1 cellular context compared by ENCODE assay signal in genomic region chr22:37045958-37046357, GRCh38.
A peak's percentile ranks its signal among the peaks of the same experiment; 100 is the strongest.
TF ChIP-seq lines count a peak whose summit lies in the region.

No MANE protein-coding gene starts in this region.

TF ChIP-seq in K562, 482 proteins besides CTCF, POLR2A, EP300 and RAD21:
- TF ChIP-seq, protein P1, sequence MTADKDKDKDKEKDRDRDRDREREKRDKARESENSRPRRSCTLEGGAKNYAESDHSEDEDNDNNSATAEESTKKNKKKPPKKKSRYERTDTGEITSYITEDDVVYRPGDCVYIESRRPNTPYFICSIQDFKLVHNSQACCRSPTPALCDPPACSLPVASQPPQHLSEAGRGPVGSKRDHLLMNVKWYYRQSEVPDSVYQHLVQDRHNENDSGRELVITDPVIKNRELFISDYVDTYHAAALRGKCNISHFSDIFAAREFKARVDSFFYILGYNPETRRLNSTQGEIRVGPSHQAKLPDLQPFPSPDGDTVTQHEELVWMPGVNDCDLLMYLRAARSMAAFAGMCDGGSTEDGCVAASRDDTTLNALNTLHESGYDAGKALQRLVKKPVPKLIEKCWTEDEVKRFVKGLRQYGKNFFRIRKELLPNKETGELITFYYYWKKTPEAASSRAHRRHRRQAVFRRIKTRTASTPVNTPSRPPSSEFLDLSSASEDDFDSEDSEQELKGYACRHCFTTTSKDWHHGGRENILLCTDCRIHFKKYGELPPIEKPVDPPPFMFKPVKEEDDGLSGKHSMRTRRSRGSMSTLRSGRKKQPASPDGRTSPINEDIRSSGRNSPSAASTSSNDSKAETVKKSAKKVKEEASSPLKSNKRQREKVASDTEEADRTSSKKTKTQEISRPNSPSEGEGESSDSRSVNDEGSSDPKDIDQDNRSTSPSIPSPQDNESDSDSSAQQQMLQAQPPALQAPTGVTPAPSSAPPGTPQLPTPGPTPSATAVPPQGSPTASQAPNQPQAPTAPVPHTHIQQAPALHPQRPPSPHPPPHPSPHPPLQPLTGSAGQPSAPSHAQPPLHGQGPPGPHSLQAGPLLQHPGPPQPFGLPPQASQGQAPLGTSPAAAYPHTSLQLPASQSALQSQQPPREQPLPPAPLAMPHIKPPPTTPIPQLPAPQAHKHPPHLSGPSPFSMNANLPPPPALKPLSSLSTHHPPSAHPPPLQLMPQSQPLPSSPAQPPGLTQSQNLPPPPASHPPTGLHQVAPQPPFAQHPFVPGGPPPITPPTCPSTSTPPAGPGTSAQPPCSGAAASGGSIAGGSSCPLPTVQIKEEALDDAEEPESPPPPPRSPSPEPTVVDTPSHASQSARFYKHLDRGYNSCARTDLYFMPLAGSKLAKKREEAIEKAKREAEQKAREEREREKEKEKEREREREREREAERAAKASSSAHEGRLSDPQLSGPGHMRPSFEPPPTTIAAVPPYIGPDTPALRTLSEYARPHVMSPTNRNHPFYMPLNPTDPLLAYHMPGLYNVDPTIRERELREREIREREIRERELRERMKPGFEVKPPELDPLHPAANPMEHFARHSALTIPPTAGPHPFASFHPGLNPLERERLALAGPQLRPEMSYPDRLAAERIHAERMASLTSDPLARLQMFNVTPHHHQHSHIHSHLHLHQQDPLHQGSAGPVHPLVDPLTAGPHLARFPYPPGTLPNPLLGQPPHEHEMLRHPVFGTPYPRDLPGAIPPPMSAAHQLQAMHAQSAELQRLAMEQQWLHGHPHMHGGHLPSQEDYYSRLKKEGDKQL (CRISPR knock-in tag; IDR thresholded peaks at IDR 0.05; ENCODE audit: borderline replicate concordance): no peak
- peak; percentile 69 for TF ChIP-seq NFIC (IDR thresholded peaks at IDR 0.05)
- peak; percentile 59 for TF ChIP-seq ZNF384 (IDR thresholded peaks at IDR 0.05; ENCODE audit: low read depth, low read length)
